ENCODE assay signal across 17 cellular contexts in the genomic region with DNA sequence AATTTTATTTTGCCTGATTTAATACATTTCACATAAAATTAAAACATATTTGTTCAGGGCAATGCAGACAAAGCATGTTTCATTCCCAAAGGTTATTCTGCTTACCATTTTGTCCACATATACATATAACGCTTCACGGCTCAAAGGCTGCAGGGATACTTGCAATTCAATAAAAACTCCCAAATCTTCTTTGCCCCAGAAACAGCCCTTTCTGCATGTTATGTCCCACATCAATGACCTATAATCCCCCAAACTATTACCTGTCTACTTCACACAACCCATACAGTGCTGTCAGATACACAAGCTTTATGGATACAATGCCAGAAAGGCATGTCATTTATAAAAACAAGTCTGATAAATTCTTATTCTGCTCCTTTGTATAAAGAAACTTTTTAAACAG.
"Had no signal": no experiment of that assay in that cellular context is flagged by ENCODE, and none has a peak within 500 bp of the region (broad histone marks: within the 10 kb centered on the region; RNA-seq: fewer than 3 reads in every experiment).

No MANE protein-coding gene starts in this region.

- DNase-seq: effector memory CD8-positive, alpha-beta T cell; gastrocnemius medialis; islet precursor cell; mammary epithelial cell; posterior cingulate gyrus; small intestine; stimulated activated CD4-positive, alpha-beta T cell treated with anti-CD3 and anti-CD28 coated beads, Interleukin-12 subunit alpha, Interleukin-12 subunit beta, amount 100 ng/mL, for 4 hours; stimulated activated naive CD4-positive, alpha-beta T cell treated with Interleukin-2 at 50 U/mL for 16 hours; upper lobe of right lung had no signal

- H3K9me3 Mint-ChIP-seq: effector memory CD8-positive, alpha-beta T cell; naive thymus-derived CD4-positive, alpha-beta T cell; neural crest cell had no signal

- H3K9me3 ChIP-seq: esophagus muscularis mucosa, gastrocnemius medialis, right atrium auricular region, tibial nerve, upper lobe of right lung, vagina had no signal

- H3K4me1 ChIP-seq: gastrocnemius medialis, right atrium auricular region, tibial nerve, upper lobe of right lung, vagina had no signal

- H3K27me3 ChIP-seq: esophagus muscularis mucosa, gastrocnemius medialis, right atrium auricular region, tibial nerve, upper lobe of right lung, vagina had no signal

- ATAC-seq: effector memory CD8-positive, alpha-beta T cell; gastrocnemius medialis; left lobe of liver; naive thymus-derived CD4-positive, alpha-beta T cell; upper lobe of right lung had no signal

- H3K27ac ChIP-seq: epithelial cell of prostate, gastrocnemius medialis, right atrium auricular region, tibial nerve, upper lobe of right lung, vagina had no signal

- H3K4me1 Mint-ChIP-seq: neural crest cell had no signal

- H3K4me3 Mint-ChIP-seq: effector memory CD8-positive, alpha-beta T cell; naive thymus-derived CD4-positive, alpha-beta T cell; neural crest cell had no signal

- H3K4me3 ChIP-seq: esophagus muscularis mucosa, gastrocnemius medialis, right atrium auricular region, tibial nerve, upper lobe of right lung, vagina had no signal

- H3K27me3 Mint-ChIP-seq: effector memory CD8-positive, alpha-beta T cell; naive thymus-derived CD4-positive, alpha-beta T cell had no signal
